In genomic region chr3:15333099-15333956, GRCh38 we compare ENCODE assay signal across 8 cellular contexts. TPM values are rescaled to one million over a fixed set of nuclear protein-coding genes. Genes with fewer than 3 reads are reported as not detected.
A peak's percentile ranks its signal among the peaks of the same experiment; 100 is the strongest.
DNase-seq lines count a peak whose midpoint lies in the region; ATAC-seq and TF ChIP-seq lines count a peak whose summit lies in the region.

No MANE protein-coding gene starts in this region.

- TF ChIP-seq CTCF in vagina (IDR thresholded peaks at IDR 0.05) (no peak), GM10248 (IDR thresholded peaks at IDR 0.05; ENCODE audit: control extremely low read depth, extremely low read depth, low read depth, missing control alignments) (no peak)

- H3K27ac Mint-ChIP-seq in stimulated activated naive CD8-positive, alpha-beta T cell treated with anti-CD3 and anti-CD28 coated beads, Interleukin-15, Interleukin-2, amounts not matched to agents 100 ng/mL and 50 ng/mL, for 24 hours = no peak overlapping the region
- peak overlapping the region; percentile 91 for H3K27ac Mint-ChIP-seq in central memory CD8-positive, alpha-beta T cell (ENCODE audit: low read depth)

- H3K27me3 Mint-ChIP-seq in stimulated activated naive CD8-positive, alpha-beta T cell treated with anti-CD3 and anti-CD28 coated beads, Interleukin-15, Interleukin-2, amounts not matched to agents 100 ng/mL and 50 ng/mL, for 24 hours = peaks cover 3% of the 10 kb centered on the region
- H3K27me3 Mint-ChIP-seq in central memory CD8-positive, alpha-beta T cell = no peaks in the 10 kb centered on the region

- CTCF ChIA-PET in GM10248 (lab: Yijun Ruan, JAX) = interaction anchor here (0.6 to 8.6 kb wide), 31 partner anchors 9 to 225 kb away, joined by 3 to 69 read pairs (median 5); partner anchors contain the start of gene CAPN7

- H3K36me3 Mint-ChIP-seq in stimulated activated naive CD8-positive, alpha-beta T cell treated with anti-CD3 and anti-CD28 coated beads, Interleukin-15, Interleukin-2, amounts not matched to agents 100 ng/mL and 50 ng/mL, for 24 hours (ENCODE audit: low read depth) = no peaks in the 10 kb centered on the region
- peaks cover 15% of the 10 kb centered on the region for H3K36me3 Mint-ChIP-seq in central memory CD8-positive, alpha-beta T cell (ENCODE audit: insufficient read depth)

- ATAC-seq in stimulated activated naive CD8-positive, alpha-beta T cell treated with anti-CD3 and anti-CD28 coated beads, Interleukin-15, Interleukin-2, amounts not matched to agents 100 U/mL and 50 U/mL, for 24 hours = no peak
- no peak for ATAC-seq in central memory CD8-positive, alpha-beta T cell (replicated peaks; ENCODE audit: extremely low read depth, poor library complexity, severe bottlenecking)

- peaks cover 5 to 7% of the 10 kb centered on the region in 2 donors for H3K4me1 ChIP-seq in muscle layer of duodenum (ENCODE audit: control insufficient read depth in 1 of 2, insufficient read depth in 2 of 2, low read length in 2 of 2)
- H3K4me1 ChIP-seq in vagina = peaks cover 31% of the 10 kb centered on the region

- H3K27me3 ChIP-seq in muscle layer of duodenum (ENCODE audit: low read depth, low read length) (no peaks in the 10 kb centered on the region), vagina (no peaks in the 10 kb centered on the region)

- peak overlapping the region; percentile 81 to 91 for H3K4me3 ChIP-seq in muscle layer of duodenum (ENCODE audit: low read depth in 1 of 2, low read length in 2 of 2)
- peak overlapping the region; percentile 79 to 87 for H3K4me3 ChIP-seq in vagina

- DNase-seq in stimulated activated naive CD8-positive, alpha-beta T cell treated with anti-CD3 and anti-CD28 coated beads, Interleukin-15, Interleukin-2, amounts not matched to agents 100 U/mL and 50 U/mL, for 24 hours = no peak
- no peak for DNase-seq in central memory CD8-positive, alpha-beta T cell (ENCODE audit: low spot score in 2 of 2)
- DNase-seq in vagina (ENCODE audit: extremely low spot score in 2 of 2) (no peak), GM10248 (ENCODE audit: extremely low spot score) (no peak), NCI-H146 (lab: John Stamatoyannopoulos, UW) (no peak)
- no peak for DNase-seq in stimulated activated CD4-positive, alpha-beta T cell treated with anti-CD3 and anti-CD28 coated beads, Interleukin-15, amount 100 ng/mL, for 24 hours

- intact Hi-C loops in vagina (cut with DNase I) = loop anchor here (2.0 kb wide), 2 partner anchors 45 to 71 kb away; no protein-coding TSS in a partner anchor

- POLR2A ChIA-PET in GM10248 (lab: Yijun Ruan, JAX) = interaction anchor here (1.6 kb wide), 1 partner anchor 12 kb away, joined by 3 read pairs; no protein-coding TSS in a partner anchor

- H3K4me1 Mint-ChIP-seq in stimulated activated naive CD8-positive, alpha-beta T cell treated with anti-CD3 and anti-CD28 coated beads, Interleukin-15, Interleukin-2, amounts not matched to agents 100 ng/mL and 50 ng/mL, for 24 hours (ENCODE audit: low read depth) = peaks cover 28% of the 10 kb centered on the region
- H3K4me1 Mint-ChIP-seq in central memory CD8-positive, alpha-beta T cell = peaks cover 37% of the 10 kb centered on the region

- H3K9me3 ChIP-seq in muscle layer of duodenum (ENCODE audit: control insufficient read depth in 1 of 2, low read length in 2 of 2) (no peaks in the 10 kb centered on the region), vagina (no peaks in the 10 kb centered on the region)

- no peak for TF ChIP-seq POLR2A in vagina (IDR thresholded peaks at IDR 0.05)

- H3K36me3 ChIP-seq in muscle layer of duodenum (ENCODE audit: control insufficient read depth in 1 of 2, insufficient read depth in 2 of 2, low read length in 2 of 2) (no peaks in the 10 kb centered on the region), vagina (no peaks in the 10 kb centered on the region)

- no peaks in the 10 kb centered on the region for H3K9me3 Mint-ChIP-seq in stimulated activated naive CD8-positive, alpha-beta T cell treated with anti-CD3 and anti-CD28 coated beads, Interleukin-15, Interleukin-2, amounts not matched to agents 100 ng/mL and 50 ng/mL, for 24 hours
- no peaks in the 10 kb centered on the region for H3K9me3 Mint-ChIP-seq in central memory CD8-positive, alpha-beta T cell

- H3K4me3 Mint-ChIP-seq in stimulated activated naive CD8-positive, alpha-beta T cell treated with anti-CD3 and anti-CD28 coated beads, Interleukin-15, Interleukin-2, amounts not matched to agents 100 ng/mL and 50 ng/mL, for 24 hours = peak overlapping the region; percentile 87
- peak overlapping the region; percentile 94 for H3K4me3 Mint-ChIP-seq in central memory CD8-positive, alpha-beta T cell

- no peak overlapping the region for H3K27ac ChIP-seq in muscle layer of duodenum (ENCODE audit: low read length)
- H3K27ac ChIP-seq in vagina = peak overlapping the region; percentile 95

RNA-seq across cellular contexts. Expression of gene SH3BP5, which starts 0.9 kb away (rescaled TPM):
- 78.6 TPM for total RNA-seq in vagina
